ENCODE assay signal across 16 cellular contexts in genomic region chr11:78660451-78660850, GRCh38.
DNase-seq lines count a peak whose midpoint lies in the region; ATAC-seq and TF ChIP-seq lines count a peak whose summit lies in the region.
"Had no signal": no experiment of that assay in that cellular context is flagged by ENCODE, and none has a peak within 500 bp of the region (broad histone marks: within the 10 kb centered on the region; RNA-seq: fewer than 3 reads in every experiment).

No MANE protein-coding gene starts in this region.

- H3K79me2 ChIP-seq in H9 (ENCODE audit: insufficient read depth, low read length) = no peaks in the 10 kb centered on the region

- H3K18ac ChIP-seq in H9 (ENCODE audit: insufficient read length, low read depth, low read length) = no peak overlapping the region

- no peak overlapping the region for H4K5ac ChIP-seq in H9 (ENCODE audit: insufficient read length, low read depth, low read length)

- intact Hi-C loops in A673 (cut with micrococcal nuclease; ENCODE audit: unreplicated experiment) = no loop called here
- intact Hi-C loops in CD4-positive, alpha-beta memory T cell (cut with micrococcal nuclease) = no loop called here

- WGBS in H9 (ENCODE audit: extremely low coverage, insufficient read length, low lambda C conversion rate) = 100% methylated on average over 1 of the region's 4 CpGs

- CTCF ChIA-PET in A673 (lab: Charles Lee) = no interaction called here
- CTCF ChIA-PET in CD4-positive, alpha-beta memory T cell (lab: Charles Lee; ENCODE audit: partially characterized antibody) = interaction anchor here (3.8 kb wide), 1 partner anchor 14 kb away, joined by 26 read pairs; no protein-coding TSS in a partner anchor

- H2AK5ac ChIP-seq in H9 (ENCODE audit: insufficient read length, low read length) = no peak overlapping the region

- H3K27me3 Mint-ChIP-seq in H9 (ENCODE audit: low read depth) (no peaks in the 10 kb centered on the region), brain (no peaks in the 10 kb centered on the region), glutamatergic neuron (ENCODE audit: unreplicated experiment) (peaks cover 4% of the 10 kb centered on the region), T-helper 17 cell (peaks cover 36% of the 10 kb centered on the region)
- H3K27me3 Mint-ChIP-seq in CD4-positive, alpha-beta memory T cell = peaks cover 0 to 2% of the 10 kb centered on the region in 2 donors
- H3K27me3 Mint-ChIP-seq: CD4-positive, CD25-positive, alpha-beta regulatory T cell had no signal

- H3K27ac ChIP-seq in A673 (ENCODE audit: low read depth, low read length, poor library complexity, severe bottlenecking) (no peak overlapping the region), H9 (ENCODE audit: insufficient read length, low read depth, low read length) (no peak overlapping the region)
- H3K27ac ChIP-seq in CD4-positive, alpha-beta memory T cell (ENCODE audit: low read depth, low read length) = no peak overlapping the region
- H3K27ac ChIP-seq: SJSA1 had no signal

- no peak overlapping the region for H2BK5ac ChIP-seq in H9 (ENCODE audit: insufficient read length, low read length)

- H3K9ac ChIP-seq in H9 (ENCODE audit: extremely low read depth, insufficient read length, low read length) = no peak overlapping the region

- H3K4me2 ChIP-seq in H9 (ENCODE audit: insufficient read depth, insufficient read length, low read length) = no peak overlapping the region

- H3K36me3 Mint-ChIP-seq in H9 (ENCODE audit: insufficient read depth in 1 of 3, low read depth in 3 of 3) = peaks cover 0 to 6% (median 0%) of the 10 kb centered on the region in 3 experiments; a peak in 2 of 7 replicates
- H3K36me3 Mint-ChIP-seq in brain = peaks cover 78% of the 10 kb centered on the region
- peaks cover 15% of the 10 kb centered on the region for H3K36me3 Mint-ChIP-seq in glutamatergic neuron (ENCODE audit: unreplicated experiment)
- no peaks in the 10 kb centered on the region for H3K36me3 Mint-ChIP-seq in CD4-positive, alpha-beta memory T cell
- H3K36me3 Mint-ChIP-seq in T-helper 17 cell (ENCODE audit: low read depth) = peaks cover 2% of the 10 kb centered on the region
- H3K36me3 Mint-ChIP-seq: CD4-positive, CD25-positive, alpha-beta regulatory T cell had no signal

- no peak overlapping the region for H3K4me3 ChIP-seq in A673 (ENCODE audit: low read depth, low read length, poor library complexity, severe bottlenecking)
- H3K4me3 ChIP-seq in CD4-positive, alpha-beta memory T cell (ENCODE audit: low read length in 2 of 2) = no peak overlapping the region
- H3K4me3 ChIP-seq: HAP-1, SJSA1 had no signal

- no peak overlapping the region for H4K8ac ChIP-seq in H9 (replicated peaks; ENCODE audit: insufficient read length, low read depth, low read length)

- DNase-seq in A673 (ENCODE audit: low spot score) (peak; percentile 33), H9 (peak; percentile 2), left lobe of liver (ENCODE audit: low spot score) (peak; percentile 27), glutamatergic neuron (no peak), T-helper 17 cell (no peak), DMS53 treated with DMSO at 0.1 percent for 48 hours (lab: John Stamatoyannopoulos, UW; ENCODE audit: unreplicated experiment) (no peak)
- DNase-seq in CD4-positive, alpha-beta memory T cell = no peak
- DNase-seq: AML-193; CD4-positive, CD25-positive, alpha-beta regulatory T cell; Karpas-422; NCI-H1417 treated with DMSO at 0.1 percent for 48 hours; NCI-H2029 treated with DMSO at 0.1 percent for 48 hours; NCI-H524 had no signal

- TF ChIP-seq CTCF in A673 (conservative IDR thresholded peaks at IDR 0.05; ENCODE audit: low read depth, low read length) = no peak
- TF ChIP-seq CTCF in H9 (conservative IDR thresholded peaks at IDR 0.05) = no peak
- TF ChIP-seq CTCF in brain (conservative IDR thresholded peaks at IDR 0.05) = no peak
- no peak for TF ChIP-seq CTCF in glutamatergic neuron (IDR thresholded peaks at IDR 0.05; ENCODE audit: partially characterized antibody, unreplicated experiment)

- H3K4me1 Mint-ChIP-seq in H9 (peaks cover 5 to 14% of the 10 kb centered on the region in 2 experiments), brain (peaks cover 9% of the 10 kb centered on the region), glutamatergic neuron (ENCODE audit: low read depth, unreplicated experiment) (no peaks in the 10 kb centered on the region), T-helper 17 cell (no peaks in the 10 kb centered on the region)
- no peaks in the 10 kb centered on the region for H3K4me1 Mint-ChIP-seq in CD4-positive, alpha-beta memory T cell
- H3K4me1 Mint-ChIP-seq: CD4-positive, CD25-positive, alpha-beta regulatory T cell had no signal

- H3K23ac ChIP-seq in H9 (ENCODE audit: insufficient read length, low read depth, low read length) = no peak overlapping the region

- H4K91ac ChIP-seq in H9 (ENCODE audit: insufficient read length, low read depth, low read length) = no peak overlapping the region

- no peak overlapping the region for H2BK120ac ChIP-seq in H9 (ENCODE audit: low read depth, low read length, poor library complexity, severe bottlenecking)

- no peaks in the 10 kb centered on the region for H3K23me2 ChIP-seq in H9 (ENCODE audit: insufficient read length, low read depth, low read length, poor library complexity, severe bottlenecking)

- H3K56ac ChIP-seq in H9 (ENCODE audit: insufficient read length, low read depth, low read length) = no peak overlapping the region

- H3K27me3 ChIP-seq in A673 (replicated peaks; ENCODE audit: insufficient read depth, low read depth, low read length, poor library complexity) = no peaks in the 10 kb centered on the region
- no peaks in the 10 kb centered on the region for H3K27me3 ChIP-seq in H9 (ENCODE audit: insufficient read depth, low read length)
- no peaks in the 10 kb centered on the region for H3K27me3 ChIP-seq in CD4-positive, alpha-beta memory T cell (ENCODE audit: insufficient read depth, low read length)
- H3K27me3 ChIP-seq: SJSA1 had no signal

- H3K9me3 Mint-ChIP-seq in H9 (no peaks in the 10 kb centered on the region), brain (no peaks in the 10 kb centered on the region), glutamatergic neuron (ENCODE audit: unreplicated experiment) (peaks cover 4% of the 10 kb centered on the region)
- peaks cover 0 to 4% (median 0%) of the 10 kb centered on the region in 8 donors for H3K9me3 Mint-ChIP-seq in CD4-positive, alpha-beta memory T cell

- H3K27ac Mint-ChIP-seq in H9 = no peak overlapping the region; a peak in 1 of 7 replicates
- peak overlapping the region in 3 of 5 experiments; percentile 2 to 84 (median 21) for H3K27ac Mint-ChIP-seq in brain
- H3K27ac Mint-ChIP-seq in glutamatergic neuron (ENCODE audit: unreplicated experiment) = no peak overlapping the region
- no peak overlapping the region for H3K27ac Mint-ChIP-seq in CD4-positive, alpha-beta memory T cell
- H3K27ac Mint-ChIP-seq in T-helper 17 cell = no peak overlapping the region
- H3K27ac Mint-ChIP-seq: CD4-positive, CD25-positive, alpha-beta regulatory T cell had no signal

- no peak overlapping the region for H3K14ac ChIP-seq in H9 (ENCODE audit: insufficient read depth, low read length)

- H4K20me1 ChIP-seq in H9 (ENCODE audit: control insufficient read depth, insufficient read depth, insufficient read length) = no peaks in the 10 kb centered on the region

- H2BK15ac ChIP-seq in H9 (ENCODE audit: low read depth, low read length) = no peak overlapping the region

- no peak overlapping the region for H3K4ac ChIP-seq in H9 (ENCODE audit: low read depth, low read length)

- no peak overlapping the region for H3T11ph ChIP-seq in H9 (ENCODE audit: low read length)

- no peak overlapping the region for H2BK12ac ChIP-seq in H9 (ENCODE audit: insufficient read length, low read depth, low read length)

- ATAC-seq in left lobe of liver (no peak), T-helper 17 cell (no peak)

- H3K4me1 ChIP-seq in A673 (ENCODE audit: insufficient read depth, low read length, poor library complexity, severe bottlenecking) (no peaks in the 10 kb centered on the region), H9 (ENCODE audit: insufficient read depth, low read length) (no peaks in the 10 kb centered on the region)
- no peaks in the 10 kb centered on the region for H3K4me1 ChIP-seq in CD4-positive, alpha-beta memory T cell (ENCODE audit: insufficient read depth, low read length)
- H3K4me1 ChIP-seq: HAP-1, SJSA1 had no signal

- H3K36me3 ChIP-seq in A673 (ENCODE audit: insufficient read depth, low read length, poor library complexity, severe bottlenecking) = no peaks in the 10 kb centered on the region
- H3K36me3 ChIP-seq in CD4-positive, alpha-beta memory T cell (ENCODE audit: insufficient read depth, low read length) = no peaks in the 10 kb centered on the region
- H3K36me3 ChIP-seq: HAP-1, SJSA1 had no signal

- H2BK20ac ChIP-seq in H9 (ENCODE audit: low read depth, low read length, poor library complexity, severe bottlenecking) = no peak overlapping the region

- H2AFZ ChIP-seq in H9 (ENCODE audit: low read length) = no peak overlapping the region

- no TSS peak for BruUV-seq in A673 (replicated peaks; lab: Mats Ljungman, UMichigan)

- H3K9me3 ChIP-seq in A673 (ENCODE audit: low read depth, low read length, poor library complexity, severe bottlenecking) (no peaks in the 10 kb centered on the region), H9 (ENCODE audit: control insufficient read depth, low read depth, low read length) (no peaks in the 10 kb centered on the region), T-helper 17 cell (ENCODE audit: control insufficient read depth, low read length, poor library complexity, severe bottlenecking) (no peaks in the 10 kb centered on the region)
- H3K9me3 ChIP-seq in CD4-positive, alpha-beta memory T cell (ENCODE audit: control insufficient read depth in 1 of 2, low read length in 2 of 2) = no peaks in the 10 kb centered on the region
- H3K9me3 ChIP-seq: HAP-1, SJSA1 had no signal

- POLR2A ChIA-PET in A673 (lab: Charles Lee; ENCODE audit: low non-redundant PET) = interaction anchor here (0.5 kb wide), 1 partner anchor 14 kb away, joined by 5 read pairs; no protein-coding TSS in a partner anchor
- POLR2A ChIA-PET in CD4-positive, alpha-beta memory T cell (lab: Charles Lee; ENCODE audit: partially characterized antibody) = no interaction called here

- H3K4me3 Mint-ChIP-seq in H9 = no peak overlapping the region
- peak overlapping the region in 1 of 5 experiments; percentile 5 for H3K4me3 Mint-ChIP-seq in brain
- no peak overlapping the region for H3K4me3 Mint-ChIP-seq in glutamatergic neuron (ENCODE audit: unreplicated experiment)
- H3K4me3 Mint-ChIP-seq in CD4-positive, alpha-beta memory T cell = no peak overlapping the region
- H3K4me3 Mint-ChIP-seq in T-helper 17 cell = no peak overlapping the region
- H3K4me3 Mint-ChIP-seq: CD4-positive, CD25-positive, alpha-beta regulatory T cell had no signal

- H3K79me1 ChIP-seq in H9 (ENCODE audit: insufficient read depth, low read depth, low read length, poor library complexity, severe bottlenecking) = no peaks in the 10 kb centered on the region

Comparison
In these comparisons a context has a peak if more than half of its experiments do, and no peak if none do; other contexts are left out.
1. DNase-seq: peak in A673 (single experiment), H9 (single experiment) and left lobe of liver (single experiment); none in glutamatergic neuron (single experiment), CD4-positive, alpha-beta memory T cell (0 of 5), T-helper 17 cell (0 of 3) and DMS53 treated with DMSO at 0.1 percent for 48 hours (single experiment).
2. H3K27ac Mint-ChIP-seq: peak in brain (3 of 5); none in H9 (0 of 3), glutamatergic neuron (single experiment), CD4-positive, alpha-beta memory T cell (0 of 7) and T-helper 17 cell (single experiment).